ENCODE assay signal across 14 cellular contexts in genomic region chr6:106858653-106859092, GRCh38.
DNase-seq lines count a peak whose midpoint lies in the region; ATAC-seq, FAIRE-seq and TF ChIP-seq lines count a peak whose summit lies in the region.
"Had no signal": no experiment of that assay in that cellular context is flagged by ENCODE, and none has a peak within 500 bp of the region (broad histone marks: within the 10 kb centered on the region; RNA-seq: fewer than 3 reads in every experiment).

No MANE protein-coding gene starts in this region.

- H3K36me3 ChIP-seq in MM.1S (replicated peaks; ENCODE audit: insufficient read depth, low read length): no peaks in the 10 kb centered on the region

- no peaks in the 10 kb centered on the region for H3F3A ChIP-seq in MM.1S (ENCODE audit: insufficient read depth, low read length)

- H3K9me2 ChIP-seq in MM.1S (replicated peaks; ENCODE audit: insufficient read depth, low read length): no peaks in the 10 kb centered on the region

- intact Hi-C loops in MCF 10A (cut with micrococcal nuclease): no loop called here

- H3K27ac ChIP-seq in MM.1S (ENCODE audit: low read length): no peak overlapping the region
- H3K27ac ChIP-seq: BLaER1 treated with 17β-estradiol and CSF1 and Interleukin-3, amounts not matched to agents 10 nM and 100 nM had no signal

- H3K4me1 ChIP-seq in MM.1S (ENCODE audit: low read length): no peaks in the 10 kb centered on the region
- H3K4me1 ChIP-seq: BLaER1 treated with 17β-estradiol and CSF1 and Interleukin-3, amounts not matched to agents 10 nM and 100 nM had no signal

- H3K79me2 ChIP-seq in MM.1S (ENCODE audit: low read length): no peaks in the 10 kb centered on the region

- peaks cover 15% of the 10 kb centered on the region for H3K4me1 Mint-ChIP-seq in MCF 10A (ENCODE audit: insufficient read depth, unreplicated experiment)
- H3K4me1 Mint-ChIP-seq: nephron progenitor cell; stimulated activated effector memory CD8-positive, alpha-beta T cell treated with anti-CD3 and anti-CD28 coated beads, Interleukin-12 subunit alpha, Interleukin-12 subunit beta, amount 100 ng/mL, for 72 hours had no signal

- H4K20me1 ChIP-seq in MM.1S (ENCODE audit: insufficient read depth, low read length): no peaks in the 10 kb centered on the region
- H4K20me1 ChIP-seq: BLaER1 treated with 17β-estradiol and CSF1 and Interleukin-3, amounts not matched to agents 10 nM and 100 nM had no signal

- no peaks in the 10 kb centered on the region for H3K9me3 ChIP-seq in MM.1S (replicated peaks; ENCODE audit: insufficient read depth, low read length)

- H3K9ac ChIP-seq in MM.1S (ENCODE audit: low read length): no peak overlapping the region
- H3K9ac ChIP-seq: BLaER1 treated with 17β-estradiol and CSF1 and Interleukin-3, amounts not matched to agents 10 nM and 100 nM had no signal

- H2AFZ ChIP-seq in MM.1S (ENCODE audit: low read length): no peak overlapping the region

- H3K27me3 ChIP-seq in MM.1S (replicated peaks; ENCODE audit: insufficient read depth, low read length): no peaks in the 10 kb centered on the region
- H3K27me3 ChIP-seq: BLaER1 treated with 17β-estradiol and CSF1 and Interleukin-3, amounts not matched to agents 10 nM and 100 nM had no signal

- BruUV-seq in MCF 10A (replicated peaks; lab: Mats Ljungman, UMichigan): no TSS peak

- no peak overlapping the region for H3K4me3 ChIP-seq in MM.1S (ENCODE audit: low read length)
- H3K4me3 ChIP-seq: BLaER1 treated with 17β-estradiol and CSF1 and Interleukin-3, amounts not matched to agents 10 nM and 100 nM had no signal

- no peaks in the 10 kb centered on the region for H3K36me3 Mint-ChIP-seq in MCF 10A (ENCODE audit: insufficient read depth, unreplicated experiment)
- H3K36me3 Mint-ChIP-seq: stimulated activated effector memory CD8-positive, alpha-beta T cell treated with anti-CD3 and anti-CD28 coated beads, Interleukin-12 subunit alpha, Interleukin-12 subunit beta, amount 100 ng/mL, for 72 hours had no signal

- peak; percentile 54 for DNase-seq in AG08395 (ENCODE audit: low spot score)
- DNase-seq in HTR-8/SVneo (ENCODE audit: insufficient read length, low spot score): peak; percentile 24
- DNase-seq in MCF 10A (ENCODE audit: unreplicated experiment): peak; percentile 38
- peak; percentile 92 for DNase-seq in kidney tubule cell (ENCODE audit: low spot score)
- DNase-seq in mesenteric fat pad (ENCODE audit: low spot score): no peak
- DNase-seq in MM.1S: no peak
- DNase-seq: activated CD8-positive, alpha-beta T cell treated with anti-CD3 and anti-CD28 coated beads, Interleukin-2, amount 10 ng/mL, durations not matched to agents 7 days and 5 days; NCI-H82; nephron progenitor cell had no signal

- H3K9me3 Mint-ChIP-seq in MCF 10A (ENCODE audit: unreplicated experiment): peaks cover 7% of the 10 kb centered on the region

- no peaks in the 10 kb centered on the region for H3K27me3 Mint-ChIP-seq in MCF 10A (ENCODE audit: insufficient read depth, unreplicated experiment)

- CTCF ChIA-PET in MCF 10A (lab: Yijun Ruan, JAX): interaction anchor here (0.9 kb wide), 1 partner anchor 121 kb away, joined by 3 read pairs; no protein-coding TSS in a partner anchor

- ATAC-seq in HG03135 (IDR thresholded peaks at IDR 0.05; ENCODE audit: unreplicated experiment) (no peak), HG03045 (IDR thresholded peaks at IDR 0.05; ENCODE audit: unreplicated experiment) (no peak)
- ATAC-seq: activated CD8-positive, alpha-beta T cell treated with anti-CD3 and anti-CD28 coated beads, Interleukin-2, amount 10 ng/mL, durations not matched to agents 7 days and 5 days; activated naive CD4-positive, alpha-beta T cell treated with anti-CD3 and anti-CD28 coated beads, Interleukin-2, amount 50 U/mL, for 72 hours; stimulated activated effector memory CD8-positive, alpha-beta T cell treated with anti-CD3 and anti-CD28 coated beads, Interleukin-12 subunit alpha, Interleukin-12 subunit beta, amount 100 ng/mL, for 72 hours had no signal

- H3K4me2 ChIP-seq in MM.1S (ENCODE audit: low read depth, low read length): no peak overlapping the region
- H3K4me2 ChIP-seq: BLaER1 treated with 17β-estradiol and CSF1 and Interleukin-3, amounts not matched to agents 10 nM and 100 nM had no signal

- TF ChIP-seq CTCF in MCF 10A (IDR thresholded peaks at IDR 0.05; ENCODE audit: unreplicated experiment): no peak
- TF ChIP-seq CTCF in MM.1S (IDR thresholded peaks at IDR 0.05; ENCODE audit: low read length): no peak

- H3K4me3 Mint-ChIP-seq in MCF 10A (ENCODE audit: unreplicated experiment): no peak overlapping the region
- H3K4me3 Mint-ChIP-seq: activated CD8-positive, alpha-beta T cell treated with anti-CD3 and anti-CD28 coated beads, Interleukin-2, amount 10 ng/mL, durations not matched to agents 7 days and 5 days; nephron progenitor cell; stimulated activated effector memory CD8-positive, alpha-beta T cell treated with anti-CD3 and anti-CD28 coated beads, Interleukin-12 subunit alpha, Interleukin-12 subunit beta, amount 100 ng/mL, for 72 hours had no signal

- H3K27ac Mint-ChIP-seq in MCF 10A (ENCODE audit: low read depth, unreplicated experiment): no peak overlapping the region
- H3K27ac Mint-ChIP-seq: activated CD8-positive, alpha-beta T cell treated with anti-CD3 and anti-CD28 coated beads, Interleukin-2, amount 10 ng/mL, durations not matched to agents 7 days and 5 days; activated naive CD4-positive, alpha-beta T cell treated with anti-CD3 and anti-CD28 coated beads, Interleukin-2, amount 50 U/mL, for 72 hours; nephron progenitor cell; stimulated activated effector memory CD8-positive, alpha-beta T cell treated with anti-CD3 and anti-CD28 coated beads, Interleukin-12 subunit alpha, Interleukin-12 subunit beta, amount 100 ng/mL, for 72 hours had no signal

- FAIRE-seq in HTR-8/SVneo (lab: Jason Lieb, UNC): peak; percentile 49

- POLR2A ChIA-PET in MCF 10A (lab: Yijun Ruan, JAX): interaction anchor here (1.0 kb wide), 1 partner anchor 36 kb away, joined by 3 read pairs; no protein-coding TSS in a partner anchor

Comparison
In these comparisons a context has a peak if more than half of its experiments do, and no peak if none do; other contexts are left out.
1. DNase-seq: peak in AG08395 (single experiment), HTR-8/SVneo (single experiment), MCF 10A (single experiment) and kidney tubule cell (single experiment); none in mesenteric fat pad (single experiment) and MM.1S (single experiment).